ENCODE assay signal across 8 cellular contexts in the genomic region with DNA sequence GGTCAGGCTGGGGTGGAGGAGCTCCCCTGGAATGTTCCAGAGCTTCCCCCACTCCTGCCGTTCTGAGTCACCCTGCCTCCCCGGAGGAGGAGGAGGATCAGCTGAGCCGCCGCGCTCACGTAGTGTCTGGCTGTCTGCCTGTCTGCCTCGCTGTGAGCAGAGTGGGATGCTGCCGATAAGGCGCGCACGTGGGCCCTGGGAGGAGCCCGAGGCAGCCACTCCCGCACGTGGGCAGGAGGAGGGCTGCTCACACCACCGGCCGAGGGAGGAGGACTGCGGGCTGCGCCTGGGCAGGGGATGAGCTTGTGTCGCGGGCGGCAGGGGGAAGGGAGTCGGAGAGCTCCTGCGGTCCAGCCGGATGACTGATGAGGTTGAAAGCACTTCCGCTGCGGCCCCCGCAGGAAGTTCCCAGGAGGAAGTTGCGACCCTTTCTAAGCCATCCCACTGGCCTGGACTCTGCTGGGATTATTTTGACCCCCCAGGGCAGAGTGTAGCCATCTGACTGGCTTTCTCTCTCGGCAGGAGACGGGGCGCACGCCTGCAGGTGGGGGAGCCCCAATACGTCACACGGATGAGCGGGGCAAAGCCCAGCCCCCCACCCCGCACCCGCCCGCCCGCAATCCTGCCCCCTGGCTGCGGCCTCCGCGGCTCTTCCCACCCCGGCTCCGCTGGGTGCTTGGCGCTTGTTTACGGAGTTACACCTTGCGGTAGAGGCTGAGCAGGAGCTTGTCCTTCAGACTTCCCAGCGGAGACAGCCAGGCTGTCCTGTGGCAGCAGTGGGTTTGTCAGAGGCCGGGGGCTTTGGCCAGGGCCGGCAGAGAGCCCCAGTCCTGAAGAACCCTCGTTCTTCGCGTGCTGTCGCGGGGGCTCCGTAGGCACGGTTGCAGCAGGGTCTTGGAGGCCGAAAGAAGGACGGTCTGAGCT. TPM values are rescaled to one million over a fixed set of nuclear protein-coding genes. Genes with fewer than 3 reads are reported as not detected.
DNase-seq lines count a peak whose midpoint lies in the region; ATAC-seq, FAIRE-seq and TF ChIP-seq lines count a peak whose summit lies in the region.

No MANE protein-coding gene starts in this region.

- ATAC-seq in GM18868 (IDR thresholded peaks at IDR 0.05; ENCODE audit: unreplicated experiment): peak; percentile 75
- peak; percentile 61 for ATAC-seq in HG03108 (IDR thresholded peaks at IDR 0.05; ENCODE audit: unreplicated experiment)
- ATAC-seq in HepG2: peak; percentile 73

- peaks cover 73% of the 10 kb centered on the region for H3K79me2 ChIP-seq in HepG2 (ENCODE audit: insufficient read depth, low read length)

- H3K9me3 Mint-ChIP-seq in activated CD4-positive, alpha-beta memory T cell treated with anti-CD3 and anti-CD28 coated beads for 36 hours: no peaks in the 10 kb centered on the region

- peaks cover 69% of the 10 kb centered on the region for H3K4me1 ChIP-seq in HepG2 (ENCODE audit: insufficient read depth, low read length)

- H3K27me3 ChIP-seq in HepG2 (ENCODE audit: control insufficient read depth in 1 of 2, insufficient read depth in 2 of 2, low read length in 2 of 2): no peaks in the 10 kb centered on the region; a peak in 1 of 5 replicates

- H3K36me3 Mint-ChIP-seq in activated CD4-positive, alpha-beta memory T cell treated with anti-CD3 and anti-CD28 coated beads for 36 hours: peaks cover 4% of the 10 kb centered on the region

- 0% methylated on average over 7 of the region's 59 CpGs for WGBS in HepG2 (ENCODE audit: low lambda C conversion rate)

- intact Hi-C loops in activated CD4-positive, alpha-beta memory T cell treated with anti-CD3 and anti-CD28 coated beads for 36 hours (cut with micrococcal nuclease): loop anchor here (1.0 kb wide), 1 partner anchor 9 kb away; a partner anchor contains a TSS
- intact Hi-C loops in HepG2 (cut with micrococcal nuclease; ENCODE audit: unreplicated experiment): no loop called here

- in situ Hi-C loops in ACHN (cut with HindIII; ENCODE audit: low pct_ligation_motif_present, low pct_unique_long_range_greater_than_20kb, low sequenced_read_pairs): no loop called here
- in situ Hi-C loops in HepG2 (cut with HindIII; ENCODE audit: extremely low pct_ligation_motif_present, low pct_unique_long_range_greater_than_20kb): no loop called here

- H3K4me3 ChIP-seq in HepG2 (replicated peaks in 1 of 3; ENCODE audit: insufficient read depth in 1 of 3, low read depth in 2 of 3, low read length in 3 of 3): peak overlapping the region; percentile 75 to 96 (median 82)

- H3K27ac ChIP-seq in HepG2 (ENCODE audit: extremely low read length, insufficient read depth, low read length): peak overlapping the region; percentile 93

- CTCF ChIA-PET in activated CD4-positive, alpha-beta memory T cell treated with anti-CD3 and anti-CD28 coated beads for 36 hours (lab: Charles Lee): interaction anchor here (0.7 to 2.9 kb wide), 7 partner anchors 9 to 80 kb away, joined by 3 to 14 read pairs (median 4); a partner anchor contains a TSS
- CTCF ChIA-PET in HepG2 (lab: Yijun Ruan, JAX; ENCODE audit: low intra/inter-chr PET ratio, low total read pairs): no interaction called here

- H2AFZ ChIP-seq in HepG2 (ENCODE audit: low read length): no peak overlapping the region

- peak; percentile 51 for TF ChIP-seq RAD21 in HepG2 (CRISPR knock-in tag; IDR thresholded peaks at IDR 0.05)

- H4K20me1 ChIP-seq in HepG2 (ENCODE audit: insufficient read depth, low read length): no peaks in the 10 kb centered on the region

- TF ChIP-seq EP300 in HepG2 (IDR thresholded peaks at IDR 0.05; ENCODE audit: low read depth in 2 of 2, low read length in 2 of 2) (no peak; a peak in 1 of 4 replicates), HepG2 (CRISPR knock-in tag; IDR thresholded peaks at IDR 0.05; ENCODE audit: borderline replicate concordance) (peak; percentile 67; the same call in 1 of the 2 replicates)

- peak overlapping the region; percentile 96 for H3K4me2 ChIP-seq in HepG2 (ENCODE audit: low read depth, low read length)

- H3K4me1 Mint-ChIP-seq in activated CD4-positive, alpha-beta memory T cell treated with anti-CD3 and anti-CD28 coated beads for 36 hours (ENCODE audit: low read depth): peaks cover 56% of the 10 kb centered on the region

- H3K36me3 ChIP-seq in HepG2 (replicated peaks in 1 of 2; ENCODE audit: control insufficient read depth in 1 of 2, insufficient read depth in 2 of 2, low read length in 2 of 2): peaks cover 5 to 13% of the 10 kb centered on the region in 2 experiments; a peak in 3 of 5 replicates

- H3K27ac Mint-ChIP-seq in activated CD4-positive, alpha-beta memory T cell treated with anti-CD3 and anti-CD28 coated beads for 36 hours: peak overlapping the region; percentile 83

- TF ChIP-seq CTCF in HepG2 (CRISPR knock-in tag; IDR thresholded peaks at IDR 0.05): peak; percentile 50

- TF ChIP-seq POLR2A in HepG2 (IDR thresholded peaks at IDR 0.05; ENCODE audit: insufficient read depth in 1 of 2, low read depth in 2 of 2, low read length in 2 of 2): peak in 1 of 2 experiments; percentile 75; a peak in 2 of 4 replicates

- H3K27me3 Mint-ChIP-seq in activated CD4-positive, alpha-beta memory T cell treated with anti-CD3 and anti-CD28 coated beads for 36 hours: no peaks in the 10 kb centered on the region

- H3K9ac ChIP-seq in HepG2 (ENCODE audit: insufficient read depth, low read depth, low read length): peak overlapping the region; percentile 86

- no peaks in the 10 kb centered on the region for H3K9me3 ChIP-seq in HepG2 (ENCODE audit: low read length)

- peak; percentile 76 for FAIRE-seq in HepG2 (lab: Jason Lieb, UNC)

- peak; percentile 95 for DNase-seq in ACHN
- DNase-seq in NCI-H526 (lab: John Stamatoyannopoulos, UW): peak; percentile 74 to 85
- DNase-seq in activated CD4-positive, alpha-beta memory T cell treated with anti-CD3 and anti-CD28 coated beads for 36 hours: peak; percentile 90
- DNase-seq in dermis microvascular lymphatic vessel endothelial cell (ENCODE audit: low read depth in 2 of 2): peak; percentile 70 to 93
- peak; percentile 85 for DNase-seq in HepG2 (ENCODE audit: low spot score)
- peak; percentile 80 to 88 for DNase-seq in stimulated activated CD4-positive, alpha-beta T cell treated with anti-CD3 and anti-CD28 coated beads, Interleukin-2, amount 100 ng/mL, for 24 hours

- H3K4me3 Mint-ChIP-seq in activated CD4-positive, alpha-beta memory T cell treated with anti-CD3 and anti-CD28 coated beads for 36 hours: peak overlapping the region; percentile 78

- no TSS peak for BruUV-seq in HepG2 (replicated peaks; lab: Mats Ljungman, UMichigan)

- POLR2A ChIA-PET in activated CD4-positive, alpha-beta memory T cell treated with anti-CD3 and anti-CD28 coated beads for 36 hours (lab: Charles Lee): interaction anchor here (0.6 to 2.9 kb wide), 7 partner anchors 9 to 283 kb away, joined by 3 to 27 read pairs (median 3); a partner anchor contains a TSS
- POLR2A ChIA-PET in HepG2 (lab: Yijun Ruan, JAX): interaction anchor here (0.6 to 5.5 kb wide), 20 partner anchors 7 to 640 kb away, joined by 3 to 43 read pairs (median 8); a partner anchor contains a TSS

RNA-seq across cellular contexts. Expression of a gene that starts 9.8 kb away (rescaled TPM):
- total RNA-seq in activated CD4-positive, alpha-beta memory T cell treated with anti-CD3 and anti-CD28 coated beads for 36 hours: 100 to 1,000 TPM; 126 to 131 TPM
- total RNA-seq in dermis microvascular lymphatic vessel endothelial cell: 20.5 and 35.5 TPM in 2 replicates
- total RNA-seq in HepG2 (2016; rRNA removed; fragmentation: Illumina TruSeq; extraction: Trizol): 114 and 151 TPM in 2 replicates
- total RNA-seq in HepG2 (2016; cell fraction: cytosol; rRNA removed; fragmentation: Illumina TruSeq; extraction: Trizol; ENCODE audit: low read depth): 28.6 and 35.2 TPM in 2 replicates
- total RNA-seq in HepG2 (2016; cell fraction: insoluble cytoplasmic fraction; rRNA removed; fragmentation: Illumina TruSeq; extraction: Trizol): 115 and 149 TPM in 2 replicates
- 62.0 and 68.5 TPM in 2 replicates for total RNA-seq in HepG2 (2016; cell fraction: membrane; rRNA removed; fragmentation: Illumina TruSeq; extraction: Trizol)
- 61.1 and 71.3 TPM in 2 replicates for total RNA-seq in HepG2 (2016; cell fraction: nucleus; rRNA removed; fragmentation: Illumina TruSeq; extraction: Trizol)
- 165 and 184 TPM in 2 replicates for polyA plus RNA-seq in HepG2 (2011; rRNA removed)
- 146 and 162 TPM in 2 replicates for polyA plus RNA-seq in HepG2 (2011; cell fraction: cytosol; rRNA removed)
- polyA plus RNA-seq in HepG2 (2011; cell fraction: nucleus; rRNA removed): 215 and 264 TPM in 2 replicates
- 82.4 and 87.9 TPM in 2 replicates for polyA plus RNA-seq in HepG2 (2012)
- polyA plus RNA-seq in HepG2 (2016; cell fraction: cytosol; fragmentation: Illumina TruSeq; extraction: Trizol; ENCODE audit: low read depth): 45.4 and 55.7 TPM in 2 replicates
- polyA plus RNA-seq in HepG2 (2016; cell fraction: insoluble cytoplasmic fraction; fragmentation: Illumina TruSeq; extraction: Trizol; ENCODE audit: low read depth): 135 and 141 TPM in 2 replicates
- polyA plus RNA-seq in HepG2 (2016; cell fraction: membrane; fragmentation: Illumina TruSeq; extraction: Trizol; ENCODE audit: low read depth): 56.2 and 56.5 TPM in 2 replicates
- polyA plus RNA-seq in HepG2 (2016; cell fraction: nucleus; fragmentation: Illumina TruSeq; extraction: Trizol; ENCODE audit: insufficient read depth, low read depth): 113 and 114 TPM in 2 replicates
- polyA minus RNA-seq in HepG2 (2011; rRNA and poly(A)+ RNA removed; ENCODE audit: low replicate concordance): 159 and 241 TPM in 2 replicates
- polyA minus RNA-seq in HepG2 (2011; cell fraction: cytosol; rRNA and poly(A)+ RNA removed): 48.1 and 61.1 TPM in 2 replicates
- polyA minus RNA-seq in HepG2 (2011; cell fraction: nucleus; rRNA and poly(A)+ RNA removed): 60.5 and 61.0 TPM in 2 replicates

RNA-seq across cellular contexts. Expression of a gene that starts 47.4 kb away (rescaled TPM):
- total RNA-seq in activated CD4-positive, alpha-beta memory T cell treated with anti-CD3 and anti-CD28 coated beads for 36 hours: 10 to 100 TPM; 40.1 to 42.3 TPM
- total RNA-seq in dermis microvascular lymphatic vessel endothelial cell (15.4 and 17.6 TPM in 2 replicates), HepG2 (2016; rRNA removed; fragmentation: Illumina TruSeq; extraction: Trizol) (11.7 and 15.8 TPM in 2 replicates)
- 8.0 and 9.1 TPM in 2 replicates for total RNA-seq in HepG2 (2016; cell fraction: cytosol; rRNA removed; fragmentation: Illumina TruSeq; extraction: Trizol; ENCODE audit: low read depth)
- 11.9 and 14.9 TPM in 2 replicates for total RNA-seq in HepG2 (2016; cell fraction: insoluble cytoplasmic fraction; rRNA removed; fragmentation: Illumina TruSeq; extraction: Trizol)
- total RNA-seq in HepG2 (2016; cell fraction: membrane; rRNA removed; fragmentation: Illumina TruSeq; extraction: Trizol): 9.8 and 11.8 TPM in 2 replicates
- total RNA-seq in HepG2 (2016; cell fraction: nucleus; rRNA removed; fragmentation: Illumina TruSeq; extraction: Trizol): 6.6 and 7.1 TPM in 2 replicates
- polyA plus RNA-seq in HepG2 (2011; rRNA removed): 94.1 and 110 TPM in 2 replicates
- 129 and 137 TPM in 2 replicates for polyA plus RNA-seq in HepG2 (2011; cell fraction: cytosol; rRNA removed)
- 53.4 and 59.2 TPM in 2 replicates for polyA plus RNA-seq in HepG2 (2011; cell fraction: nucleus; rRNA removed)
- polyA plus RNA-seq in HepG2 (2012): 58.7 and 69.9 TPM in 2 replicates
- polyA plus RNA-seq in HepG2 (2016; cell fraction: cytosol; fragmentation: Illumina TruSeq; extraction: Trizol; ENCODE audit: low read depth): 34.3 and 43.0 TPM in 2 replicates
- 53.0 and 57.2 TPM in 2 replicates for polyA plus RNA-seq in HepG2 (2016; cell fraction: insoluble cytoplasmic fraction; fragmentation: Illumina TruSeq; extraction: Trizol; ENCODE audit: low read depth)
- 32.8 and 40.2 TPM in 2 replicates for polyA plus RNA-seq in HepG2 (2016; cell fraction: membrane; fragmentation: Illumina TruSeq; extraction: Trizol; ENCODE audit: low read depth)
- 34.9 and 36.2 TPM in 2 replicates for polyA plus RNA-seq in HepG2 (2016; cell fraction: nucleus; fragmentation: Illumina TruSeq; extraction: Trizol; ENCODE audit: insufficient read depth, low read depth)
- 37.2 and 51.7 TPM in 2 replicates for polyA minus RNA-seq in HepG2 (2011; rRNA and poly(A)+ RNA removed; ENCODE audit: low replicate concordance)
- polyA minus RNA-seq in HepG2 (2011; cell fraction: cytosol; rRNA and poly(A)+ RNA removed): 24.0 and 25.6 TPM in 2 replicates
- polyA minus RNA-seq in HepG2 (2011; cell fraction: nucleus; rRNA and poly(A)+ RNA removed): 9.0 and 15.4 TPM in 2 replicates

Comparison
In these comparisons a context has a peak if more than half of its experiments do, and no peak if none do; other contexts are left out.
1. Peak in every context shown above with its lines: DNase-seq, ATAC-seq, H3K4me3 ChIP-seq and H3K27ac ChIP-seq.